In genomic region chr11:94142308-94143277, GRCh38 we compare ENCODE assay signal across 1 cellular context.
TF ChIP-seq lines count a peak whose summit lies in the region.

No MANE protein-coding gene starts in this region.

TF ChIP-seq in K562, 482 proteins besides CTCF, POLR2A, EP300 and RAD21 (continued from another document):
- TF ChIP-seq FOXP4 (CRISPR knock-in tag; IDR thresholded peaks at IDR 0.05; ENCODE audit: borderline replicate concordance), result no peak
- TF ChIP-seq TAF1 (IDR thresholded peaks at IDR 0.05; ENCODE audit: control insufficient read depth, extremely low read depth, insufficient read depth, low read length, severe bottlenecking), result no peak
- peak; percentile 40; the same call in 1 of the 2 replicates for TF ChIP-seq LEF1 (IDR thresholded peaks at IDR 0.05)
- TF ChIP-seq TEAD2 (tag; IDR thresholded peaks at IDR 0.05), result no peak
- TF ChIP-seq ETV1 (tag; conservative IDR thresholded peaks at IDR 0.05; ENCODE audit: low read depth), result peak; percentile 81
- TF ChIP-seq ZNF586 (CRISPR knock-in tag; conservative IDR thresholded peaks at IDR 0.05), result no peak
- TF ChIP-seq ZNF407 (IDR thresholded peaks at IDR 0.05; ENCODE audit: low read depth), result no peak
- TF ChIP-seq MEIS2 (IDR thresholded peaks at IDR 0.05; ENCODE audit: partially characterized antibody), result peak; percentile 94
- 0 out of 2 replicates have a peak, but pooled peaks have one; percentile 5 for TF ChIP-seq XRCC5 (IDR thresholded peaks at IDR 0.05; ENCODE audit: low read depth, low read length)
- no peak for TF ChIP-seq HNRNPL (IDR thresholded peaks at IDR 0.05; ENCODE audit: low read depth, low read length)
- no peak for TF ChIP-seq HOXB6 (CRISPR knock-in tag; IDR thresholded peaks at IDR 0.05; ENCODE audit: borderline replicate concordance)
- no peak for TF ChIP-seq GABPA (tag; conservative IDR thresholded peaks at IDR 0.05; ENCODE audit: low read depth)
- TF ChIP-seq HMBOX1 (IDR thresholded peaks at IDR 0.05), result 0 out of 2 replicates have a peak, but pooled peaks have one; percentile 16
- TF ChIP-seq USF2 (CRISPR knock-in tag; IDR thresholded peaks at IDR 0.05), result no peak
- TF ChIP-seq NKRF (IDR thresholded peaks at IDR 0.05; ENCODE audit: borderline replicate concordance), result no peak
- no peak for TF ChIP-seq ZSCAN29 (IDR thresholded peaks at IDR 0.05)
- TF ChIP-seq SMARCA4 (IDR thresholded peaks at IDR 0.05), result peak; percentile 31; the same call in 1 of the 2 replicates
- TF ChIP-seq ZNF717 (CRISPR knock-in tag; IDR thresholded peaks at IDR 0.05), result no peak
- TF ChIP-seq HEY1 (CRISPR knock-in tag; IDR thresholded peaks at IDR 0.05; ENCODE audit: borderline replicate concordance), result no peak
- TF ChIP-seq ZNF76 (CRISPR knock-in tag; IDR thresholded peaks at IDR 0.05; ENCODE audit: borderline replicate concordance), result no peak
- no peak for TF ChIP-seq ZSCAN32 (CRISPR knock-in tag; IDR thresholded peaks at IDR 0.05)
- TF ChIP-seq BCLAF1 (IDR thresholded peaks at IDR 0.05; ENCODE audit: borderline replicate concordance in 1 of 2, control insufficient read depth in 1 of 2, low read depth in 2 of 2, low read length in 1 of 2), result no peak
- TF ChIP-seq PTTG1 (tag; IDR thresholded peaks at IDR 0.05; ENCODE audit: low read depth), result no peak
- no peak for TF ChIP-seq ZNF282 (CRISPR knock-in tag; IDR thresholded peaks at IDR 0.05)
- no peak for TF ChIP-seq CHCHD3 (CRISPR knock-in tag; IDR thresholded peaks at IDR 0.05)
- TF ChIP-seq TCF3 (CRISPR knock-in tag; IDR thresholded peaks at IDR 0.05), result peak; percentile 40
